7 cellular contexts compared by ENCODE assay signal in the genomic region with DNA sequence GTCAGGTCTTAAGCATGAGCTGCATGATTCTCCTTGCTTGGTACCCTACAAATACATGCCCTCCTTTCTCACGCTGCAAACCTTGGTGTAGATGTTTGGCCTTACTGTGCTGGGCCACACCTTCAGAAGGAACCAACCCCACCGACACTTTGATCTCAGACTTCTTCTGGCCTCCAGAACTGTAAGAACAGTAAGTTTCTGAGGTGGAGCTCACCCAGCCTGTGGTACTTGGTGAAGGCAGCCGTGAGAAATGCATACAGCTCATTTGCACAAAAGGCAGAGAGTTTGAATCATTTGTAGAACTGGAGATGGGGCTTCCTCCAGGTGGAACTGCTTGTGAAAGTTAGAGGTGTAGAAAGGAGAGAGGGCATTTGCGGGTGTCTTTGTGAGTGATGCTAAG. TPM values are rescaled to one million over a fixed set of nuclear protein-coding genes. Genes with fewer than 3 reads are reported as not detected.
A peak's percentile ranks its signal among the peaks of the same experiment; 100 is the strongest.
DNase-seq lines count a peak whose midpoint lies in the region; ATAC-seq lines count a peak whose summit lies in the region.
"Not testable (repeated sequence)": the region's sequence is repeated elsewhere in the genome, so short reads cannot be mapped to it uniquely, and the experiment has no call there.

No MANE protein-coding gene starts in this region.

- peaks cover 5 to 12% (median 8%) of the 10 kb centered on the region in 3 donors for H3K4me1 Mint-ChIP-seq in CD8-positive, alpha-beta memory T cell
- peaks cover 19% of the 10 kb centered on the region for H3K4me1 Mint-ChIP-seq in T-helper 17 cell
- H3K4me1 Mint-ChIP-seq in activated CD4-positive, alpha-beta memory T cell treated with anti-CD3 and anti-CD28 coated beads, Interleukin-2, amount 10 ng/mL, durations not matched to agents 7 days and 5 days: peaks cover 32% of the 10 kb centered on the region
- H3K4me1 Mint-ChIP-seq in activated T-helper 1 cell treated with anti-CD3 and anti-CD28 coated beads, Interleukin-12 subunit alpha, Interleukin-12 subunit beta, Interleukin-2, Interleukin-4 antibody, amounts not matched to agents 30 ng/mL and 10 ng/mL and 1 ng/mL, durations not matched to agents 14 hours and 24 hours and 36 hours (ENCODE audit: low read depth): peaks cover 24% of the 10 kb centered on the region
- peaks cover 17% of the 10 kb centered on the region for H3K4me1 Mint-ChIP-seq in activated naive CD8-positive, alpha-beta T cell treated with anti-CD3 and anti-CD28 coated beads, Interleukin-2, amount 10 ng/mL, durations not matched to agents 7 days and 5 days
- peaks cover 4 to 13% of the 10 kb centered on the region in 2 donors for H3K4me1 Mint-ChIP-seq in effector memory CD8-positive, alpha-beta T cell (ENCODE audit: low read depth in 2 of 2)
- H3K4me1 Mint-ChIP-seq in stimulated activated effector memory CD8-positive, alpha-beta T cell treated with anti-CD3 and anti-CD28 coated beads, Interleukin-12 subunit alpha, Interleukin-12 subunit beta, amount 100 ng/mL, for 72 hours: peaks cover 17% of the 10 kb centered on the region

- peak; percentile 25 for ATAC-seq in T-helper 17 cell
- not testable (repeated sequence) for ATAC-seq in activated naive CD8-positive, alpha-beta T cell treated with anti-CD3 and anti-CD28 coated beads, Interleukin-2, amount 10 ng/mL, durations not matched to agents 7 days and 5 days (ENCODE audit: low read depth); effector memory CD8-positive, alpha-beta T cell (replicated peaks)
- peak; percentile 31 for ATAC-seq in stimulated activated effector memory CD8-positive, alpha-beta T cell treated with anti-CD3 and anti-CD28 coated beads, Interleukin-12 subunit alpha, Interleukin-12 subunit beta, amount 100 ng/mL, for 72 hours

- not testable (repeated sequence) for DNase-seq in CD8-positive, alpha-beta memory T cell; T-helper 17 cell; activated T-helper 1 cell treated with anti-CD3 and anti-CD28 coated beads, Interleukin-12 subunit alpha, Interleukin-12 subunit beta, Interleukin-2, Interleukin-4 antibody, amounts not matched to agents 30 ng/mL and 10 ng/mL and 1 ng/mL, durations not matched to agents 14 hours and 24 hours and 36 hours (ENCODE audit: low spot score); activated naive CD8-positive, alpha-beta T cell treated with anti-CD3 and anti-CD28 coated beads, Interleukin-2, amount 10 ng/mL, durations not matched to agents 7 days and 5 days; effector memory CD8-positive, alpha-beta T cell; stimulated activated effector memory CD8-positive, alpha-beta T cell treated with anti-CD3 and anti-CD28 coated beads, Interleukin-12 subunit alpha, Interleukin-12 subunit beta, amount 100 ng/mL, for 72 hours (ENCODE audit: low spot score in 2 of 2)
- DNase-seq in activated CD4-positive, alpha-beta memory T cell treated with anti-CD3 and anti-CD28 coated beads, Interleukin-2, amount 10 ng/mL, durations not matched to agents 7 days and 5 days: peak; percentile 19

- intact Hi-C loops in activated T-helper 1 cell treated with anti-CD3 and anti-CD28 coated beads, Interleukin-12 subunit alpha, Interleukin-12 subunit beta, Interleukin-2, Interleukin-4 antibody, amounts not matched to agents 30 ng/mL and 10 ng/mL and 1 ng/mL, durations not matched to agents 14 hours and 24 hours and 36 hours (cut with micrococcal nuclease): not testable (repeated sequence)

- CTCF ChIA-PET in CD8-positive, alpha-beta memory T cell (lab: Charles Lee): interaction anchor here (1.2 kb wide), 1 partner anchor 9 kb away, joined by 3 read pairs; no protein-coding TSS in a partner anchor
- CTCF ChIA-PET in activated CD4-positive, alpha-beta memory T cell treated with anti-CD3 and anti-CD28 coated beads, Interleukin-2, amount 10 ng/mL, durations not matched to agents 7 days and 5 days (lab: Charles Lee): not testable (repeated sequence)

- H3K4me1 ChIP-seq in CD8-positive, alpha-beta memory T cell (ENCODE audit: insufficient read depth, low read length): not testable (repeated sequence)

- H3K9me3 Mint-ChIP-seq in CD8-positive, alpha-beta memory T cell; activated CD4-positive, alpha-beta memory T cell treated with anti-CD3 and anti-CD28 coated beads, Interleukin-2, amount 10 ng/mL, durations not matched to agents 7 days and 5 days; activated T-helper 1 cell treated with anti-CD3 and anti-CD28 coated beads, Interleukin-12 subunit alpha, Interleukin-12 subunit beta, Interleukin-2, Interleukin-4 antibody, amounts not matched to agents 30 ng/mL and 10 ng/mL and 1 ng/mL, durations not matched to agents 14 hours and 24 hours and 36 hours; activated naive CD8-positive, alpha-beta T cell treated with anti-CD3 and anti-CD28 coated beads, Interleukin-2, amount 10 ng/mL, durations not matched to agents 7 days and 5 days; effector memory CD8-positive, alpha-beta T cell; stimulated activated effector memory CD8-positive, alpha-beta T cell treated with anti-CD3 and anti-CD28 coated beads, Interleukin-12 subunit alpha, Interleukin-12 subunit beta, amount 100 ng/mL, for 72 hours: not testable (repeated sequence)

- not testable (repeated sequence) for H3K27me3 ChIP-seq in CD8-positive, alpha-beta memory T cell (ENCODE audit: insufficient read depth, low read length, poor library complexity, severe bottlenecking)

- H3K27ac ChIP-seq in CD8-positive, alpha-beta memory T cell (ENCODE audit: low read depth, low read length): not testable (repeated sequence)

- H3K36me3 ChIP-seq in CD8-positive, alpha-beta memory T cell (ENCODE audit: insufficient read depth, low read length): not testable (repeated sequence)

- not testable (repeated sequence) for H3K4me3 Mint-ChIP-seq in CD8-positive, alpha-beta memory T cell; T-helper 17 cell; activated CD4-positive, alpha-beta memory T cell treated with anti-CD3 and anti-CD28 coated beads, Interleukin-2, amount 10 ng/mL, durations not matched to agents 7 days and 5 days; activated T-helper 1 cell treated with anti-CD3 and anti-CD28 coated beads, Interleukin-12 subunit alpha, Interleukin-12 subunit beta, Interleukin-2, Interleukin-4 antibody, amounts not matched to agents 30 ng/mL and 10 ng/mL and 1 ng/mL, durations not matched to agents 14 hours and 24 hours and 36 hours; activated naive CD8-positive, alpha-beta T cell treated with anti-CD3 and anti-CD28 coated beads, Interleukin-2, amount 10 ng/mL, durations not matched to agents 7 days and 5 days; stimulated activated effector memory CD8-positive, alpha-beta T cell treated with anti-CD3 and anti-CD28 coated beads, Interleukin-12 subunit alpha, Interleukin-12 subunit beta, amount 100 ng/mL, for 72 hours
- peak overlapping the region in 1 of 2 donors; percentile 18 for H3K4me3 Mint-ChIP-seq in effector memory CD8-positive, alpha-beta T cell

- H3K27me3 Mint-ChIP-seq in CD8-positive, alpha-beta memory T cell; T-helper 17 cell; activated CD4-positive, alpha-beta memory T cell treated with anti-CD3 and anti-CD28 coated beads, Interleukin-2, amount 10 ng/mL, durations not matched to agents 7 days and 5 days; activated T-helper 1 cell treated with anti-CD3 and anti-CD28 coated beads, Interleukin-12 subunit alpha, Interleukin-12 subunit beta, Interleukin-2, Interleukin-4 antibody, amounts not matched to agents 30 ng/mL and 10 ng/mL and 1 ng/mL, durations not matched to agents 14 hours and 24 hours and 36 hours (ENCODE audit: insufficient read depth); activated naive CD8-positive, alpha-beta T cell treated with anti-CD3 and anti-CD28 coated beads, Interleukin-2, amount 10 ng/mL, durations not matched to agents 7 days and 5 days; effector memory CD8-positive, alpha-beta T cell: not testable (repeated sequence)

- H3K36me3 Mint-ChIP-seq in CD8-positive, alpha-beta memory T cell; T-helper 17 cell (ENCODE audit: low read depth); activated CD4-positive, alpha-beta memory T cell treated with anti-CD3 and anti-CD28 coated beads, Interleukin-2, amount 10 ng/mL, durations not matched to agents 7 days and 5 days (ENCODE audit: low read depth); activated T-helper 1 cell treated with anti-CD3 and anti-CD28 coated beads, Interleukin-12 subunit alpha, Interleukin-12 subunit beta, Interleukin-2, Interleukin-4 antibody, amounts not matched to agents 30 ng/mL and 10 ng/mL and 1 ng/mL, durations not matched to agents 14 hours and 24 hours and 36 hours (ENCODE audit: low read depth); activated naive CD8-positive, alpha-beta T cell treated with anti-CD3 and anti-CD28 coated beads, Interleukin-2, amount 10 ng/mL, durations not matched to agents 7 days and 5 days; effector memory CD8-positive, alpha-beta T cell (ENCODE audit: insufficient read depth); stimulated activated effector memory CD8-positive, alpha-beta T cell treated with anti-CD3 and anti-CD28 coated beads, Interleukin-12 subunit alpha, Interleukin-12 subunit beta, amount 100 ng/mL, for 72 hours: not testable (repeated sequence)

- POLR2A ChIA-PET in CD8-positive, alpha-beta memory T cell (lab: Charles Lee); activated naive CD8-positive, alpha-beta T cell treated with anti-CD3 and anti-CD28 coated beads, Interleukin-2, amount 10 ng/mL, durations not matched to agents 7 days and 5 days (lab: Charles Lee): not testable (repeated sequence)
- POLR2A ChIA-PET in activated CD4-positive, alpha-beta memory T cell treated with anti-CD3 and anti-CD28 coated beads, Interleukin-2, amount 10 ng/mL, durations not matched to agents 7 days and 5 days (lab: Charles Lee): interaction anchor here (1.2 to 1.5 kb wide), 2 partner anchors 21 to 29 kb away, joined by 3 to 5 read pairs; partner anchors contain the start of gene PRKX

- not testable (repeated sequence) for H3K4me3 ChIP-seq in CD8-positive, alpha-beta memory T cell (ENCODE audit: low read length)

- not testable (repeated sequence) for H3K9me3 ChIP-seq in CD8-positive, alpha-beta memory T cell (ENCODE audit: low read length); T-helper 17 cell (ENCODE audit: control insufficient read depth, low read length, poor library complexity, severe bottlenecking)

- H3K27ac Mint-ChIP-seq in CD8-positive, alpha-beta memory T cell: peak overlapping the region in 5 of 8 donors; percentile 3 to 84 (median 56)
- H3K27ac Mint-ChIP-seq in T-helper 17 cell: peak overlapping the region; percentile 80
- peak overlapping the region; percentile 76 for H3K27ac Mint-ChIP-seq in activated CD4-positive, alpha-beta memory T cell treated with anti-CD3 and anti-CD28 coated beads, Interleukin-2, amount 10 ng/mL, durations not matched to agents 7 days and 5 days
- peak overlapping the region; percentile 31 for H3K27ac Mint-ChIP-seq in activated T-helper 1 cell treated with anti-CD3 and anti-CD28 coated beads, Interleukin-12 subunit alpha, Interleukin-12 subunit beta, Interleukin-2, Interleukin-4 antibody, amounts not matched to agents 30 ng/mL and 10 ng/mL and 1 ng/mL, durations not matched to agents 14 hours and 24 hours and 36 hours
- peak overlapping the region; percentile 54 for H3K27ac Mint-ChIP-seq in activated naive CD8-positive, alpha-beta T cell treated with anti-CD3 and anti-CD28 coated beads, Interleukin-2, amount 10 ng/mL, durations not matched to agents 7 days and 5 days
- H3K27ac Mint-ChIP-seq in effector memory CD8-positive, alpha-beta T cell: peak overlapping the region; percentile 32 to 58
- H3K27ac Mint-ChIP-seq in stimulated activated effector memory CD8-positive, alpha-beta T cell treated with anti-CD3 and anti-CD28 coated beads, Interleukin-12 subunit alpha, Interleukin-12 subunit beta, amount 100 ng/mL, for 72 hours: not testable (repeated sequence)

RNA-seq across cellular contexts. Expression of gene PRKX, which starts 21.0 kb away (rescaled TPM):
- total RNA-seq in CD8-positive, alpha-beta memory T cell: 10 to 100 TPM; 41.9 to 45.9 TPM
- polyA plus RNA-seq in CD8-positive, alpha-beta memory T cell: 79.4 TPM
- 10 to 100 TPM; 69.5 to 73.9 TPM for total RNA-seq in T-helper 17 cell
- total RNA-seq in activated CD4-positive, alpha-beta memory T cell treated with anti-CD3 and anti-CD28 coated beads, Interleukin-2, amount 10 ng/mL, durations not matched to agents 7 days and 5 days: 100 to 1,000 TPM; 141 to 145 TPM
- total RNA-seq in activated T-helper 1 cell treated with anti-CD3 and anti-CD28 coated beads, Interleukin-12 subunit alpha, Interleukin-12 subunit beta, Interleukin-2, Interleukin-4 antibody, amounts not matched to agents 30 ng/mL and 10 ng/mL and 1 ng/mL, durations not matched to agents 14 hours and 24 hours and 36 hours: 72.2 and 80.9 TPM in 2 replicates
- total RNA-seq in activated naive CD8-positive, alpha-beta T cell treated with anti-CD3 and anti-CD28 coated beads, Interleukin-2, amount 10 ng/mL, durations not matched to agents 7 days and 5 days: 10 to 100 TPM; 87.6 to 92.3 TPM
